ENCODE assay signal across 23 cellular contexts in the genomic region with DNA sequence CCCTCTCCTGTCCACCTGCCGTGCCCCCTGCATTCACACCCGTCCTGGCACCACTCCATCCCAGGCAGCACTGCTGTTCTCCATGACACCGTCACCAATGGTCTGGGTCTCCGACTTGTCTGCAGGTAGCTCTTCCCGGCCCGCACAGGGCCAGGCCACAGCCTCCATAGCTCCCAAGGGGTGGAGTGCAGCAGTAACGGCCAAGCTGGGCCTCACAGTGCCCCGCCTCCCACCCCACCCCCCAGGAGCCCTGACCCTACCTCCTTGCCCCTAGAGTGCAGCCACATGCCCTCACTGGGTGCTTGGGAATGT. TPM values are rescaled to one million over a fixed set of nuclear protein-coding genes. Genes with fewer than 3 reads are reported as not detected.
DNase-seq lines count a peak whose midpoint lies in the region; ATAC-seq, FAIRE-seq and TF ChIP-seq lines count a peak whose summit lies in the region.
"Had no signal": no experiment of that assay in that cellular context is flagged by ENCODE, and none has a peak within 500 bp of the region (broad histone marks: within the 10 kb centered on the region; RNA-seq: fewer than 3 reads in every experiment).

No MANE protein-coding gene starts in this region.

- no peak overlapping the region for H4K91ac ChIP-seq in H1 (replicated peaks; ENCODE audit: insufficient read length, low read length)

- no peaks in the 10 kb centered on the region for H3K23me2 ChIP-seq in H1 (ENCODE audit: low read depth, low read length)

- no peak overlapping the region for H2AK5ac ChIP-seq in H1 (ENCODE audit: low read depth, low read length)

- H3K36me3 ChIP-seq in H1 (ENCODE audit: control insufficient read depth in 2 of 4, insufficient read depth in 4 of 4, low read length in 3 of 4), result no peaks in the 10 kb centered on the region
- peaks cover 0 to 1% of the 10 kb centered on the region in 2 donors for H3K36me3 ChIP-seq in gastroesophageal sphincter
- no peaks in the 10 kb centered on the region for H3K36me3 ChIP-seq in A673 (ENCODE audit: insufficient read depth, low read length, poor library complexity, severe bottlenecking)

- H3K4me3 ChIP-seq in H1 (ENCODE audit: extremely low read depth in 1 of 4, insufficient read depth in 2 of 4, low read depth in 3 of 4, low read length in 4 of 4) (no peak overlapping the region), gastroesophageal sphincter (no peak overlapping the region), A673 (ENCODE audit: low read depth, low read length, poor library complexity, severe bottlenecking) (no peak overlapping the region)
- H3K4me3 ChIP-seq: MG63 had no signal

- no peaks in the 10 kb centered on the region; a peak in 1 of 7 replicates for H3K27me3 ChIP-seq in H1 (replicated peaks in 1 of 4; ENCODE audit: control insufficient read depth in 3 of 4, extremely low read depth in 1 of 4, insufficient read depth in 3 of 4, low read length in 3 of 4)
- no peaks in the 10 kb centered on the region for H3K27me3 ChIP-seq in gastroesophageal sphincter
- no peaks in the 10 kb centered on the region for H3K27me3 ChIP-seq in A673 (replicated peaks; ENCODE audit: insufficient read depth, low read depth, low read length, poor library complexity)
- H3K27me3 ChIP-seq: BE2C, MG63 had no signal

- peaks cover 0 to 62% of the 10 kb centered on the region in 2 experiments; a peak in 2 of 4 replicates for H3K79me2 ChIP-seq in H1 (ENCODE audit: control insufficient read depth in 1 of 2, insufficient read depth in 2 of 2, low read length in 2 of 2)

- no peak overlapping the region for H2BK5ac ChIP-seq in H1 (ENCODE audit: low read depth, low read length)

- no peaks in the 10 kb centered on the region for H3K36me3 Mint-ChIP-seq in activated naive CD8-positive, alpha-beta T cell
- no peaks in the 10 kb centered on the region for H3K36me3 Mint-ChIP-seq in activated naive CD8-positive, alpha-beta T cell treated with anti-CD3 and anti-CD28 coated beads for 36 hours
- peaks cover 6% of the 10 kb centered on the region for H3K36me3 Mint-ChIP-seq in stimulated activated effector memory CD8-positive, alpha-beta T cell treated with anti-CD3 and anti-CD28 coated beads, Interleukin-12 subunit alpha, Interleukin-12 subunit beta, amount 100 ng/mL, for 72 hours

- no peak overlapping the region for H2BK20ac ChIP-seq in H1 (ENCODE audit: low read length)

- H3K14ac ChIP-seq in H1 (ENCODE audit: insufficient read length), result no peak overlapping the region

- H3K27ac Mint-ChIP-seq in activated naive CD8-positive, alpha-beta T cell, result peak overlapping the region; percentile 3
- H3K27ac Mint-ChIP-seq in activated naive CD8-positive, alpha-beta T cell treated with anti-CD3 and anti-CD28 coated beads for 36 hours, result no peak overlapping the region
- peak overlapping the region; percentile 85 for H3K27ac Mint-ChIP-seq in stimulated activated effector memory CD8-positive, alpha-beta T cell treated with anti-CD3 and anti-CD28 coated beads, Interleukin-12 subunit alpha, Interleukin-12 subunit beta, amount 100 ng/mL, for 72 hours

- no peak overlapping the region for H2AFZ ChIP-seq in H1 (ENCODE audit: low read length)

- POLR2A ChIA-PET in RWPE1 (lab: Yijun Ruan, JAX; ENCODE audit: low non-redundant PET), result no interaction called here
- POLR2A ChIA-PET in H1 (lab: Charles Lee; ENCODE audit: partially characterized antibody), result interaction anchor here (1.0 to 1.8 kb wide), 2 partner anchors 12 to 57 kb away, joined by 3 to 7 read pairs; no protein-coding TSS in a partner anchor
- POLR2A ChIA-PET in A673 (lab: Charles Lee; ENCODE audit: low non-redundant PET), result no interaction called here

- H2BK12ac ChIP-seq in H1 (ENCODE audit: low read depth, low read length), result no peak overlapping the region

- H4K20me1 ChIP-seq in H1 (replicated peaks in 1 of 2; ENCODE audit: control insufficient read depth in 1 of 2, insufficient read depth in 2 of 2, low read length in 2 of 2), result peaks cover 72 to 73% of the 10 kb centered on the region in 2 experiments

- H3K79me1 ChIP-seq in H1 (ENCODE audit: low read depth, low read length), result peaks cover 32% of the 10 kb centered on the region

- peak overlapping the region; percentile 51; the same call in 1 of the 2 replicates for H4K8ac ChIP-seq in H1 (ENCODE audit: extremely low read depth, insufficient read depth, low read length)

- H3K9ac ChIP-seq in H1 (replicated peaks in 1 of 4; ENCODE audit: extremely low read depth in 1 of 4, low read depth in 3 of 4, low read length in 3 of 4), result no peak overlapping the region; a peak in 1 of 7 replicates

- no peak overlapping the region for H3K56ac ChIP-seq in H1 (replicated peaks; ENCODE audit: insufficient read length, low read depth, low read length)

- no peaks in the 10 kb centered on the region for H3K9me3 Mint-ChIP-seq in activated naive CD8-positive, alpha-beta T cell (ENCODE audit: low read depth)
- H3K9me3 Mint-ChIP-seq in activated naive CD8-positive, alpha-beta T cell treated with anti-CD3 and anti-CD28 coated beads for 36 hours, result no peaks in the 10 kb centered on the region
- no peaks in the 10 kb centered on the region for H3K9me3 Mint-ChIP-seq in stimulated activated effector memory CD8-positive, alpha-beta T cell treated with anti-CD3 and anti-CD28 coated beads, Interleukin-12 subunit alpha, Interleukin-12 subunit beta, amount 100 ng/mL, for 72 hours

- TF ChIP-seq RAD21 in H1 (IDR thresholded peaks at IDR 0.05 in 1 of 2, conservative IDR thresholded peaks at IDR 0.05 in 1 of 2; ENCODE audit: low read depth in 2 of 2, low read length in 2 of 2), result no peak

- TF ChIP-seq EP300 in H1 (IDR thresholded peaks at IDR 0.05; ENCODE audit: borderline replicate concordance in 1 of 2, low read depth in 2 of 2, low read length in 2 of 2), result no peak
- no peak for TF ChIP-seq EP300 in gastroesophageal sphincter (IDR thresholded peaks at IDR 0.05)

- H3K4me1 ChIP-seq in H1 (replicated peaks in 1 of 4; ENCODE audit: control insufficient read depth in 3 of 4, insufficient read depth in 4 of 4, low read length in 3 of 4) (peaks cover 0 to 38% (median 14%) of the 10 kb centered on the region in 4 experiments; a peak in 6 of 7 replicates), gastroesophageal sphincter (peaks cover 0 to 98% (median 71%) of the 10 kb centered on the region in 3 donors), A673 (ENCODE audit: insufficient read depth, low read length, poor library complexity, severe bottlenecking) (peaks cover 40% of the 10 kb centered on the region)

- H3K23ac ChIP-seq in H1 (ENCODE audit: insufficient read length), result no peak overlapping the region

- 66% methylated on average over 2 of the region's 8 CpGs; no CpG with 5 or more reads in 1 of the 2 experiments for WGBS in H1 (ENCODE audit: extremely low coverage in 1 of 2, insufficient coverage in 1 of 2, insufficient read length in 1 of 2, insufficient replicate concordance in 2 of 2, low coverage in 1 of 2, low lambda C conversion rate in 2 of 2, missing lambda C conversion rate in 1 of 2), 2 experiments
- 60% methylated on average over 1 of the region's 8 CpGs for WGBS in gastroesophageal sphincter (ENCODE audit: low coverage in 1 of 2), 2 donors

- H3K4me2 ChIP-seq in H1 (ENCODE audit: insufficient read depth in 1 of 2, low read depth in 2 of 2, low read length in 2 of 2), result peak overlapping the region in 1 of 2 experiments; percentile 16; a peak in 1 of 4 replicates

- no peak overlapping the region for H2BK120ac ChIP-seq in H1 (replicated peaks; ENCODE audit: low read depth, low read length)

- H3K27ac ChIP-seq in RWPE1, result peak overlapping the region; percentile 83
- no peak overlapping the region for H3K27ac ChIP-seq in H1 (ENCODE audit: low read depth, low read length)
- no peak overlapping the region for H3K27ac ChIP-seq in gastroesophageal sphincter
- no peak overlapping the region for H3K27ac ChIP-seq in A673 (ENCODE audit: low read depth, low read length, poor library complexity, severe bottlenecking)

- no peak for DNase-seq in activated naive CD8-positive, alpha-beta T cell treated with anti-CD3 and anti-CD28 coated beads for 36 hours
- no peak for DNase-seq in RWPE1 (ENCODE audit: low spot score)
- no peak for DNase-seq in H1 (ENCODE audit: low read depth in 1 of 2, low spot score in 2 of 2)
- DNase-seq in stimulated activated effector memory CD8-positive, alpha-beta T cell treated with anti-CD3 and anti-CD28 coated beads, Interleukin-12 subunit alpha, Interleukin-12 subunit beta, amount 100 ng/mL, for 72 hours (ENCODE audit: low spot score in 2 of 2), result no peak
- DNase-seq in NCI-H345 (lab: John Stamatoyannopoulos, UW), result no peak
- DNase-seq in A673 (ENCODE audit: low spot score), result no peak
- DNase-seq: BE2C; IMR-90; MG63; NCI-H1092; NCI-H1436 treated with DMSO at 0.1 percent for 48 hours; NCI-H510A; NCI-H748 treated with DMSO at 0.1 percent for 48 hours; NK-92 treated with Interleukin-12 subunit alpha and Interleukin-12 subunit beta, amount 100 ng/mL, for 24 hours; SHP77 treated with DMSO at 0.1 percent for 48 hours had no signal

- H3K4ac ChIP-seq in H1 (replicated peaks; ENCODE audit: insufficient read length, low read depth, low read length), result no peak overlapping the region

- intact Hi-C loops in A673 (cut with micrococcal nuclease; ENCODE audit: unreplicated experiment), result no loop called here

- ATAC-seq in stimulated activated effector memory CD8-positive, alpha-beta T cell treated with anti-CD3 and anti-CD28 coated beads, Interleukin-12 subunit alpha, Interleukin-12 subunit beta, amount 100 ng/mL, for 72 hours, result no peak
- ATAC-seq in gastroesophageal sphincter, result no peak
- ATAC-seq: SK-N-SH treated with all-trans-retinoic acid at 6 μM for 48 hours had no signal

- CTCF ChIA-PET in RWPE1 (lab: Yijun Ruan, JAX) (interaction anchor here (0.7 to 1.3 kb wide), 2 partner anchors 21 to 114 kb away, joined by 3 read pairs; no protein-coding TSS in a partner anchor), H1 (lab: Charles Lee; ENCODE audit: partially characterized antibody) (interaction anchor here (0.6 to 2.0 kb wide), 14 partner anchors 15 to 174 kb away, joined by 3 to 7 read pairs (median 3); no protein-coding TSS in a partner anchor), A673 (lab: Charles Lee) (no interaction called here)

- BruUV-seq in A673 (replicated peaks; lab: Mats Ljungman, UMichigan), result no TSS peak

- peaks cover 52% of the 10 kb centered on the region for H3K4me1 Mint-ChIP-seq in activated naive CD8-positive, alpha-beta T cell (ENCODE audit: low read depth)
- H3K4me1 Mint-ChIP-seq in activated naive CD8-positive, alpha-beta T cell treated with anti-CD3 and anti-CD28 coated beads for 36 hours, result peaks cover 46% of the 10 kb centered on the region
- H3K4me1 Mint-ChIP-seq in stimulated activated effector memory CD8-positive, alpha-beta T cell treated with anti-CD3 and anti-CD28 coated beads, Interleukin-12 subunit alpha, Interleukin-12 subunit beta, amount 100 ng/mL, for 72 hours, result peaks cover 79% of the 10 kb centered on the region

- H3K9me3 ChIP-seq in H1 (ENCODE audit: insufficient read depth in 2 of 2, low read depth in 1 of 2, low read length in 1 of 2) (no peaks in the 10 kb centered on the region), gastroesophageal sphincter (no peaks in the 10 kb centered on the region), A673 (ENCODE audit: low read depth, low read length, poor library complexity, severe bottlenecking) (no peaks in the 10 kb centered on the region)
- H3K9me3 ChIP-seq: BE2C, MG63 had no signal

- no peaks in the 10 kb centered on the region for H3K27me3 Mint-ChIP-seq in activated naive CD8-positive, alpha-beta T cell
- no peaks in the 10 kb centered on the region for H3K27me3 Mint-ChIP-seq in activated naive CD8-positive, alpha-beta T cell treated with anti-CD3 and anti-CD28 coated beads for 36 hours

- H4K5ac ChIP-seq in H1 (ENCODE audit: insufficient read length, low read depth, low read length), result no peak overlapping the region

- no peak overlapping the region for H3K4me3 Mint-ChIP-seq in activated naive CD8-positive, alpha-beta T cell
- H3K4me3 Mint-ChIP-seq in activated naive CD8-positive, alpha-beta T cell treated with anti-CD3 and anti-CD28 coated beads for 36 hours, result no peak overlapping the region
- no peak overlapping the region for H3K4me3 Mint-ChIP-seq in stimulated activated effector memory CD8-positive, alpha-beta T cell treated with anti-CD3 and anti-CD28 coated beads, Interleukin-12 subunit alpha, Interleukin-12 subunit beta, amount 100 ng/mL, for 72 hours

- no peak for TF ChIP-seq CTCF in RWPE1 (conservative IDR thresholded peaks at IDR 0.05; ENCODE audit: low read depth)
- TF ChIP-seq CTCF in H1 (IDR thresholded peaks at IDR 0.05; ENCODE audit: control extremely low read depth in 1 of 3, insufficient read depth in 1 of 3, low read depth in 1 of 3, low read length in 3 of 3), result no peak
- TF ChIP-seq CTCF in gastroesophageal sphincter (IDR thresholded peaks at IDR 0.05), result no peak
- no peak for TF ChIP-seq CTCF in A673 (conservative IDR thresholded peaks at IDR 0.05; ENCODE audit: low read depth, low read length)

- FAIRE-seq in H1 (lab: Jason Lieb, UNC), result no peak
- FAIRE-seq: D721Med, GM12891, GM18507, H54, HTR-8/SVneo had no signal

- H3K18ac ChIP-seq in H1 (ENCODE audit: extremely low read depth, low read length), result no peak overlapping the region

- TF ChIP-seq POLR2A in H1 (IDR thresholded peaks at IDR 0.05; ENCODE audit: control extremely low read depth in 1 of 2, low read depth in 2 of 2, low read length in 2 of 2), result no peak
- no peak for TF ChIP-seq POLR2A in gastroesophageal sphincter (IDR thresholded peaks at IDR 0.05)

- H2BK15ac ChIP-seq in H1 (ENCODE audit: low read length), result no peak overlapping the region

RNA-seq across cellular contexts. Expression of a gene that starts 12.9 kb away (rescaled TPM):
- 10 to 100 TPM; 53.1 to 55.9 TPM for total RNA-seq in activated naive CD8-positive, alpha-beta T cell treated with anti-CD3 and anti-CD28 coated beads for 36 hours
- 109 and 123 TPM in 2 replicates for total RNA-seq in H1 (2021; fragmentation: NEBNext Ultra II Directional; extraction: Animal tissue kit (Norgen Biotek cat#: 25700))
- polyA plus RNA-seq in H1 (2011; rRNA removed), result 18.4 and 78.9 TPM in 2 replicates
- 13.8 TPM for polyA plus RNA-seq in H1 (2011; cell fraction: cytosol; rRNA removed)
- polyA plus RNA-seq in H1 (2011; cell fraction: nucleus; rRNA removed), result 51.7 TPM
- polyA plus RNA-seq in H1 (2012, experiment 1 of 2), result 70.6 to 100 TPM (median 74.4 TPM) in 4 replicates
- polyA plus RNA-seq in H1 (2012, experiment 2 of 2), result 111 TPM
- polyA plus RNA-seq in H1 (2013, experiment 1 of 2), result 79.0 TPM
- polyA plus RNA-seq in H1 (2013, experiment 2 of 2), result 73.0 TPM
- polyA minus RNA-seq in H1 (2011; rRNA and poly(A)+ RNA removed), result 1.7 and 39.3 TPM in 2 replicates
- 52.3 TPM for polyA minus RNA-seq in H1 (2011; cell fraction: cytosol; rRNA and poly(A)+ RNA removed)
- polyA minus RNA-seq in H1 (2011; cell fraction: nucleus; rRNA and poly(A)+ RNA removed), result 28.5 TPM
- total RNA-seq in gastroesophageal sphincter (10 to 100 TPM in 2 of 4 donors, 1 to 10 TPM in 2; 8.5 to 24.7 (median 15.5) TPM), A673 (2021) (111 and 130 TPM in 2 replicates)
